In the genomic region with DNA sequence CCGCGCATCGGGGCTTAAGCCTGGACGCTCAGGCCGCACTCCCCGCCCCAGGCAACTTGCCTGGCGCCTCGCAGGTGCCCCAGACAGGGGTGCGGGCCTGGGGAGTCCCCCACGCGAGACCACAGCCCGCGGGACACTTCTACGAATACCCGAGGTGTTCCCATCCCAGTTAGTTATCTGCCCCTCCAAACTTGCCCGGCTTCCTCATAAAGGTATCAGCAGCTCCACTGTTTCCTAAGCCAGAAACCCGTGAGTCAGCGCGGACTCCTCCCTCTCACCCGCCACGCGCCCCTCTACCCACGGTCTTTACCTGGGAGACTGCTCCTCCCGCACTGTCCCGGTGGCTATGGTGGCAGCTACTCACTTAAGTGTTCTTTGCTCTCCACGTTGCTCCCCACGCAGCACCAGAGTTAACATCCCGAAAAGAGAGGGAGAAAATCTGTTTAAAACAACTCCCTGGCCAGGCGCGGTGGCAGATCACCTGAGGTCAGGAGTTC, we compare ENCODE assay signal across 9 cellular contexts. TPM values are rescaled to one million over a fixed set of nuclear protein-coding genes. Genes with fewer than 3 reads are reported as not detected.
DNase-seq lines count a peak whose midpoint lies in the region; ATAC-seq and TF ChIP-seq lines count a peak whose summit lies in the region.
"Had no signal": no experiment of that assay in that cellular context is flagged by ENCODE, and none has a peak within 500 bp of the region (broad histone marks: within the 10 kb centered on the region; RNA-seq: fewer than 3 reads in every experiment).

No MANE protein-coding gene starts in this region.

- CTCF ChIA-PET in AG04449 (lab: Yijun Ruan, JAX) = interaction anchor here (1.5 kb wide), 1 partner anchor 372 kb away, joined by 4 read pairs; no protein-coding TSS in a partner anchor

- ATAC-seq in naive B cell (ENCODE audit: low read depth in 2 of 2) (no peak), HG03521 (IDR thresholded peaks at IDR 0.05; ENCODE audit: unreplicated experiment) (no peak), GM18868 (IDR thresholded peaks at IDR 0.05; ENCODE audit: unreplicated experiment) (no peak)

- POLR2A ChIA-PET in AG04449 (lab: Yijun Ruan, JAX) = no interaction called here

- peaks cover 26 to 34% (median 27%) of the 10 kb centered on the region in 3 donors for H3K4me1 Mint-ChIP-seq in IgD-negative memory B cell
- peaks cover 39% of the 10 kb centered on the region for H3K4me1 Mint-ChIP-seq in chondrocyte (ENCODE audit: low read depth)
- H3K4me1 Mint-ChIP-seq in naive B cell = peaks cover 34 to 37% (median 36%) of the 10 kb centered on the region in 3 donors

- peaks cover 0 to 1% (median 0%) of the 10 kb centered on the region in 3 donors for H3K9me3 Mint-ChIP-seq in IgD-negative memory B cell
- H3K9me3 Mint-ChIP-seq in chondrocyte (ENCODE audit: low read depth) = no peaks in the 10 kb centered on the region
- H3K9me3 Mint-ChIP-seq in naive B cell = peaks cover 0 to 3% (median 0%) of the 10 kb centered on the region in 7 donors

- DNase-seq in AG04449 (ENCODE audit: low read depth, low spot score) (no peak), chondrocyte (ENCODE audit: low spot score) (no peak), naive B cell (no peak), NCI-H2107 (lab: John Stamatoyannopoulos, UW) (no peak), dermis blood vessel endothelial cell (no peak)
- DNase-seq: NCI-H1105 treated with DMSO at 0.1 percent for 48 hours had no signal

- H3K4me3 Mint-ChIP-seq in IgD-negative memory B cell (peak overlapping the region; percentile 72 to 94 (median 90)), chondrocyte (ENCODE audit: unreplicated experiment) (peak overlapping the region; percentile 55), naive B cell (peak overlapping the region; percentile 72 to 92 (median 84))

- H3K36me3 Mint-ChIP-seq in IgD-negative memory B cell (peaks cover 2% of the 10 kb centered on the region), chondrocyte (ENCODE audit: low read depth) (no peaks in the 10 kb centered on the region), naive B cell (no peaks in the 10 kb centered on the region)

- H3K27ac Mint-ChIP-seq in IgD-negative memory B cell = peak overlapping the region; percentile 19 to 97 (median 67)
- H3K27ac Mint-ChIP-seq in chondrocyte (ENCODE audit: unreplicated experiment) = no peak overlapping the region
- peak overlapping the region; percentile 52 to 95 (median 89) for H3K27ac Mint-ChIP-seq in naive B cell

- H3K27me3 Mint-ChIP-seq in IgD-negative memory B cell (peaks cover 4% of the 10 kb centered on the region), chondrocyte (ENCODE audit: low read depth) (no peaks in the 10 kb centered on the region), naive B cell (peaks cover 0 to 14% (median 0%) of the 10 kb centered on the region in 3 donors)

- TF ChIP-seq CTCF in AG04449 (IDR thresholded peaks at IDR 0.05; ENCODE audit: insufficient read depth, low read length, missing control alignments) (no peak), chondrocyte (IDR thresholded peaks at IDR 0.05) (no peak)

- peak overlapping the region; percentile 70 for H3K4me3 ChIP-seq in AG04449 (ENCODE audit: low read depth, low read length)

RNA-seq across cellular contexts. Expression of a gene that starts 1.0 kb away (rescaled TPM):
- 18.5 TPM for polyA plus RNA-seq in IgD-negative memory B cell
- 59.2 to 64.0 TPM (median 60.7 TPM) in 3 replicates for total RNA-seq in chondrocyte
- 10 to 100 TPM in 1 of 6 donors, 1 to 10 TPM in 5; 2.6 to 23.5 (median 7.2) TPM for polyA plus RNA-seq in naive B cell (ENCODE audit: low read depth in 6 of 6)
- 19.2 and 21.4 TPM in 2 replicates for total RNA-seq in dermis blood vessel endothelial cell
